15 cellular contexts compared by ENCODE assay signal in genomic region chr1:209610378-209610905, GRCh38. TPM values are rescaled to one million over a fixed set of nuclear protein-coding genes. Genes with fewer than 3 reads are reported as not detected.
DNase-seq lines count a peak whose midpoint lies in the region; ATAC-seq and TF ChIP-seq lines count a peak whose summit lies in the region.
"Had no signal": no experiment of that assay in that cellular context is flagged by ENCODE, and none has a peak within 500 bp of the region (broad histone marks: within the 10 kb centered on the region; RNA-seq: fewer than 3 reads in every experiment).

No MANE protein-coding gene starts in this region.

- TF ChIP-seq POLR2A in gastrocnemius medialis (IDR thresholded peaks at IDR 0.05): no peak

- in situ Hi-C loops in gastrocnemius medialis (cut with MboI; ENCODE audit: low sequenced_read_pairs in 4 of 4): no loop called here

- H3K4me3 ChIP-seq in cardiac muscle cell (no peak overlapping the region), left ventricle myocardium inferior (no peak overlapping the region), gastrocnemius medialis (no peak overlapping the region)
- H3K4me3 ChIP-seq: BLaER1 had no signal

- H3K27ac ChIP-seq in cardiac muscle cell (peak overlapping the region; percentile 89), left ventricle myocardium inferior (replicated peaks) (no peak overlapping the region), epithelial cell of prostate (peak overlapping the region; percentile 100), gastrocnemius medialis (peak overlapping the region; percentile 61 to 79 (median 76))
- H3K27ac ChIP-seq: BLaER1 had no signal

- DNase-seq in cardiac muscle cell (ENCODE audit: low read depth in 1 of 2, low spot score in 1 of 2): peak in 1 of 2 donors; percentile 42
- no peak for DNase-seq in left ventricle myocardium inferior
- DNase-seq in epithelial cell of prostate (ENCODE audit: low read depth, low spot score): no peak
- DNase-seq in gastrocnemius medialis: no peak
- no peak for DNase-seq in SKM-1 (lab: John Stamatoyannopoulos, UW; ENCODE audit: unreplicated experiment)
- no peak for DNase-seq in HuH-7 (ENCODE audit: low spot score)
- DNase-seq: 8988T; AML-193; Caco-2; CD8-positive, alpha-beta memory T cell; HCEC 1CT; HFFc6 had no signal

- H3K36me3 ChIP-seq in cardiac muscle cell (no peaks in the 10 kb centered on the region), left ventricle myocardium inferior (no peaks in the 10 kb centered on the region), gastrocnemius medialis (no peaks in the 10 kb centered on the region)
- H3K36me3 ChIP-seq: BLaER1 had no signal

- H3K4me1 ChIP-seq in cardiac muscle cell (ENCODE audit: low read depth) (peaks cover 10% of the 10 kb centered on the region), left ventricle myocardium inferior (peaks cover 7% of the 10 kb centered on the region), gastrocnemius medialis (peaks cover 8 to 25% of the 10 kb centered on the region in 2 donors)

- ATAC-seq in gastrocnemius medialis: no peak
- no peak for ATAC-seq in GM19023 (IDR thresholded peaks at IDR 0.05; ENCODE audit: unreplicated experiment)

- H3K27me3 ChIP-seq in cardiac muscle cell (no peaks in the 10 kb centered on the region), left ventricle myocardium inferior (ENCODE audit: low read depth) (no peaks in the 10 kb centered on the region), gastrocnemius medialis (no peaks in the 10 kb centered on the region)
- H3K27me3 ChIP-seq: BLaER1 had no signal

- intact Hi-C loops in left ventricle myocardium inferior (cut with micrococcal nuclease): no loop called here
- intact Hi-C loops in gastrocnemius medialis (cut with DNase I; ENCODE audit: low total_unique reads): no loop called here

- H3K9me3 ChIP-seq in cardiac muscle cell (ENCODE audit: low read depth) (no peaks in the 10 kb centered on the region), left ventricle myocardium inferior (replicated peaks) (no peaks in the 10 kb centered on the region), gastrocnemius medialis (no peaks in the 10 kb centered on the region)
- H3K9me3 ChIP-seq: BLaER1, Caco-2 had no signal

- TF ChIP-seq CTCF in cardiac muscle cell (IDR thresholded peaks at IDR 0.05; ENCODE audit: low read depth, low read length) (no peak), left ventricle myocardium inferior (IDR thresholded peaks at IDR 0.05; ENCODE audit: borderline replicate concordance) (no peak), gastrocnemius medialis (IDR thresholded peaks at IDR 0.05 in 4 of 5, conservative IDR thresholded peaks at IDR 0.05 in 1 of 5) (no peak)

RNA-seq across cellular contexts. Expression of gene CAMK1G, which starts 26.9 kb away (rescaled TPM):
- total RNA-seq in cardiac muscle cell: 5.4 and 8.5 TPM in 2 replicates
- 5.0 and 8.7 TPM in 2 replicates for polyA plus RNA-seq in cardiac muscle cell
- total RNA-seq in left ventricle myocardium inferior: not detected
- under 1 TPM in 1 of 4 donors, not detected in 3; 0.16 TPM for total RNA-seq in gastrocnemius medialis
- total RNA-seq: Caco-2; CD8-positive, alpha-beta memory T cell; H4 had no signal
- polyA plus RNA-seq: CD8-positive, alpha-beta memory T cell had no signal

RNA-seq across cellular contexts. Expression of gene LAMB3, which starts 41.8 kb away (rescaled TPM):
- total RNA-seq in cardiac muscle cell (0.48 and 0.70 TPM in 2 replicates), left ventricle myocardium inferior (6.5 TPM), gastrocnemius medialis (1 to 10 TPM in 1 of 4 donors, under 1 TPM in 3; 0.61 to 1.9 (median 0.72) TPM)
- polyA plus RNA-seq in cardiac muscle cell: 0.21 TPM in 1 of 2 replicates, not detected in the other
